In genomic region chr11:10752061-10752460, GRCh38 we compare ENCODE assay signal across 8 cellular contexts. TPM values are rescaled to one million over a fixed set of nuclear protein-coding genes. Genes with fewer than 3 reads are reported as not detected.
A peak's percentile ranks its signal among the peaks of the same experiment; 100 is the strongest.
DNase-seq lines count a peak whose midpoint lies in the region; TF ChIP-seq lines count a peak whose summit lies in the region.

No MANE protein-coding gene starts in this region.

- H3K4me3 ChIP-seq in stomach = peak overlapping the region; percentile 68 to 89 (median 76)

- H3K4me1 Mint-ChIP-seq in T-helper 2 cell treated with Interferon-gamma antibody and Interleukin-4, amounts not matched to agents 5 μg/mL and 100 μg/mL, for 36 hours (ENCODE audit: low read depth) = peaks cover 28% of the 10 kb centered on the region
- H3K4me1 Mint-ChIP-seq in activated T-helper 1 cell treated with anti-CD3 and anti-CD28 coated beads, Interleukin-12 subunit alpha, Interleukin-12 subunit beta, Interleukin-2, Interleukin-4 antibody, amounts not matched to agents 30 ng/mL and 10 ng/mL and 1 ng/mL, durations not matched to agents 14 hours and 24 hours and 36 hours (ENCODE audit: low read depth) = peaks cover 38% of the 10 kb centered on the region
- peaks cover 20 to 50% of the 10 kb centered on the region in 2 donors for H3K4me1 Mint-ChIP-seq in immature natural killer cell

- no peaks in the 10 kb centered on the region for H3K27me3 Mint-ChIP-seq in T-helper 2 cell treated with Interferon-gamma antibody and Interleukin-4, amounts not matched to agents 5 μg/mL and 100 μg/mL, for 36 hours (ENCODE audit: low read depth)
- no peaks in the 10 kb centered on the region for H3K27me3 Mint-ChIP-seq in activated T-helper 1 cell treated with anti-CD3 and anti-CD28 coated beads, Interleukin-12 subunit alpha, Interleukin-12 subunit beta, Interleukin-2, Interleukin-4 antibody, amounts not matched to agents 30 ng/mL and 10 ng/mL and 1 ng/mL, durations not matched to agents 14 hours and 24 hours and 36 hours (ENCODE audit: insufficient read depth)
- peaks cover 0 to 8% (median 1%) of the 10 kb centered on the region in 3 donors for H3K27me3 Mint-ChIP-seq in immature natural killer cell (ENCODE audit: low read depth in 3 of 3)

- H3K9me3 ChIP-seq in stomach = no peaks in the 10 kb centered on the region

- H3K4me1 ChIP-seq in stomach = peaks cover 9 to 29% (median 22%) of the 10 kb centered on the region in 4 donors

- no peak for TF ChIP-seq POLR2A in stomach (IDR thresholded peaks at IDR 0.05)

- TF ChIP-seq CTCF in stomach (IDR thresholded peaks at IDR 0.05) = no peak

- 24 to 42% (median 30%) methylated on average over 2 of the region's 2 CpGs for WGBS in stomach, 5 donors

- H3K4me3 Mint-ChIP-seq in T-helper 2 cell treated with Interferon-gamma antibody and Interleukin-4, amounts not matched to agents 5 μg/mL and 100 μg/mL, for 36 hours = peak overlapping the region; percentile 96
- H3K4me3 Mint-ChIP-seq in activated T-helper 1 cell treated with anti-CD3 and anti-CD28 coated beads, Interleukin-12 subunit alpha, Interleukin-12 subunit beta, Interleukin-2, Interleukin-4 antibody, amounts not matched to agents 30 ng/mL and 10 ng/mL and 1 ng/mL, durations not matched to agents 14 hours and 24 hours and 36 hours = peak overlapping the region; percentile 96
- H3K4me3 Mint-ChIP-seq in immature natural killer cell = peak overlapping the region; percentile 90 to 97 (median 97)

- peaks cover 26% of the 10 kb centered on the region for H3K36me3 Mint-ChIP-seq in T-helper 2 cell treated with Interferon-gamma antibody and Interleukin-4, amounts not matched to agents 5 μg/mL and 100 μg/mL, for 36 hours (ENCODE audit: low read depth)
- H3K36me3 Mint-ChIP-seq in activated T-helper 1 cell treated with anti-CD3 and anti-CD28 coated beads, Interleukin-12 subunit alpha, Interleukin-12 subunit beta, Interleukin-2, Interleukin-4 antibody, amounts not matched to agents 30 ng/mL and 10 ng/mL and 1 ng/mL, durations not matched to agents 14 hours and 24 hours and 36 hours (ENCODE audit: low read depth) = peaks cover 33% of the 10 kb centered on the region
- H3K36me3 Mint-ChIP-seq in immature natural killer cell = peaks cover 3 to 23% (median 11%) of the 10 kb centered on the region in 3 donors

- H3K27me3 ChIP-seq in stomach = no peaks in the 10 kb centered on the region

- H3K27ac Mint-ChIP-seq in T-helper 2 cell treated with Interferon-gamma antibody and Interleukin-4, amounts not matched to agents 5 μg/mL and 100 μg/mL, for 36 hours = peak overlapping the region; percentile 92
- H3K27ac Mint-ChIP-seq in activated T-helper 1 cell treated with anti-CD3 and anti-CD28 coated beads, Interleukin-12 subunit alpha, Interleukin-12 subunit beta, Interleukin-2, Interleukin-4 antibody, amounts not matched to agents 30 ng/mL and 10 ng/mL and 1 ng/mL, durations not matched to agents 14 hours and 24 hours and 36 hours = peak overlapping the region; percentile 87
- H3K27ac Mint-ChIP-seq in immature natural killer cell = peak overlapping the region; percentile 87 to 96 (median 92)

- H3K36me3 ChIP-seq in stomach = peaks cover 0 to 36% (median 0%) of the 10 kb centered on the region in 4 donors

- intact Hi-C loops in activated T-helper 1 cell treated with anti-CD3 and anti-CD28 coated beads, Interleukin-12 subunit alpha, Interleukin-12 subunit beta, Interleukin-2, Interleukin-4 antibody, amounts not matched to agents 30 ng/mL and 10 ng/mL and 1 ng/mL, durations not matched to agents 14 hours and 24 hours and 36 hours (cut with micrococcal nuclease) = loop anchor here (5.0 kb wide), 3 partner anchors 405 to 1175 kb away; partner anchors contain the start of gene GALNT18
- intact Hi-C loops in stomach (cut with DNase I; ENCODE audit: low total_unique reads) = no loop called here

- H3K27ac ChIP-seq in stomach = peak overlapping the region in 2 of 5 donors; percentile 94 to 95

- H3K9me3 Mint-ChIP-seq in T-helper 2 cell treated with Interferon-gamma antibody and Interleukin-4, amounts not matched to agents 5 μg/mL and 100 μg/mL, for 36 hours = no peaks in the 10 kb centered on the region
- H3K9me3 Mint-ChIP-seq in activated T-helper 1 cell treated with anti-CD3 and anti-CD28 coated beads, Interleukin-12 subunit alpha, Interleukin-12 subunit beta, Interleukin-2, Interleukin-4 antibody, amounts not matched to agents 30 ng/mL and 10 ng/mL and 1 ng/mL, durations not matched to agents 14 hours and 24 hours and 36 hours = no peaks in the 10 kb centered on the region
- H3K9me3 Mint-ChIP-seq in immature natural killer cell = no peaks in the 10 kb centered on the region

- TF ChIP-seq EP300 in stomach (IDR thresholded peaks at IDR 0.05) = no peak

- no peak for DNase-seq in T-helper 2 cell treated with Interferon-gamma antibody and Interleukin-4, amounts not matched to agents 5 μg/mL and 100 μg/mL, for 36 hours (ENCODE audit: low spot score)
- DNase-seq in T-helper 2 cell = no peak
- DNase-seq in activated T-helper 1 cell treated with anti-CD3 and anti-CD28 coated beads, Interleukin-12 subunit alpha, Interleukin-12 subunit beta, Interleukin-2, Interleukin-4 antibody, amounts not matched to agents 30 ng/mL and 10 ng/mL and 1 ng/mL, durations not matched to agents 14 hours and 24 hours and 36 hours (ENCODE audit: low spot score) = no peak
- no peak for DNase-seq in immature natural killer cell
- DNase-seq in stomach = no peak
- DNase-seq in NCI-H2107 treated with DMSO at 0.1 percent for 48 hours (lab: John Stamatoyannopoulos, UW; ENCODE audit: unreplicated experiment) = no peak
- DNase-seq in NCI-H2081 treated with DMSO at 0.1 percent for 48 hours (lab: John Stamatoyannopoulos, UW) = no peak
- DNase-seq in activated effector memory CD4-positive, alpha-beta T cell treated with Interleukin-2 at 50 U/mL for 16 hours = no peak

RNA-seq across cellular contexts. Expression of gene CTR9, which starts 1.0 kb away (rescaled TPM):
- 46.2 and 51.1 TPM in 2 replicates for total RNA-seq in activated T-helper 1 cell treated with anti-CD3 and anti-CD28 coated beads, Interleukin-12 subunit alpha, Interleukin-12 subunit beta, Interleukin-2, Interleukin-4 antibody, amounts not matched to agents 30 ng/mL and 10 ng/mL and 1 ng/mL, durations not matched to agents 14 hours and 24 hours and 36 hours
- polyA plus RNA-seq in immature natural killer cell (10 to 100 TPM; 32.6 to 68.0 (median 43.2) TPM), stomach (10 to 100 TPM in 2 of 3 donors, 1 to 10 TPM in 1; 9.1 to 10.4 (median 10.4) TPM)
- total RNA-seq in stomach = 10 to 100 TPM in 3 of 5 donors, 1 to 10 TPM in 2; 9.3 to 39.5 (median 21.9) TPM

RNA-seq across cellular contexts. Expression of gene EIF4G2, which starts 56.7 kb away (rescaled TPM):
- 1,084 and 1,108 TPM in 2 replicates for total RNA-seq in activated T-helper 1 cell treated with anti-CD3 and anti-CD28 coated beads, Interleukin-12 subunit alpha, Interleukin-12 subunit beta, Interleukin-2, Interleukin-4 antibody, amounts not matched to agents 30 ng/mL and 10 ng/mL and 1 ng/mL, durations not matched to agents 14 hours and 24 hours and 36 hours
- 100 to 1,000 TPM; 322 to 508 (median 441) TPM for polyA plus RNA-seq in immature natural killer cell
- 100 to 1,000 TPM; 344 to 576 (median 400) TPM for total RNA-seq in stomach
- 100 to 1,000 TPM; 182 to 291 (median 286) TPM for polyA plus RNA-seq in stomach

RNA-seq across cellular contexts. Expression of gene IRAG1, which starts 58.5 kb away (rescaled TPM):
- not detected in 2 replicates for total RNA-seq in activated T-helper 1 cell treated with anti-CD3 and anti-CD28 coated beads, Interleukin-12 subunit alpha, Interleukin-12 subunit beta, Interleukin-2, Interleukin-4 antibody, amounts not matched to agents 30 ng/mL and 10 ng/mL and 1 ng/mL, durations not matched to agents 14 hours and 24 hours and 36 hours
- polyA plus RNA-seq in immature natural killer cell = under 1 TPM in 1 of 3 donors, not detected in 2; 0.41 TPM
- 10 to 100 TPM; 24.6 to 60.7 (median 40.3) TPM for total RNA-seq in stomach
- polyA plus RNA-seq in stomach = 10 to 100 TPM; 12.7 to 17.2 (median 17.1) TPM

Comparison
In these comparisons a context has a peak if more than half of its experiments do, and no peak if none do; other contexts are left out.
1. RNA of gene IRAG1, which starts 58.5 kb away (total RNA-seq): 24.6 to 60.7 TPM in stomach; not detected in activated T-helper 1 cell treated with anti-CD3 and anti-CD28 coated beads, Interleukin-12 subunit alpha, Interleukin-12 subunit beta, Interleukin-2, Interleukin-4 antibody, amounts not matched to agents 30 ng/mL and 10 ng/mL and 1 ng/mL, durations not matched to agents 14 hours and 24 hours and 36 hours; every median in the first group is over 10 times any median in the second.
2. Peak in every context shown above with its lines, with median percentiles within 50 percentile points of each other: H3K27ac Mint-ChIP-seq and H3K4me3 Mint-ChIP-seq.